In the genomic region with DNA sequence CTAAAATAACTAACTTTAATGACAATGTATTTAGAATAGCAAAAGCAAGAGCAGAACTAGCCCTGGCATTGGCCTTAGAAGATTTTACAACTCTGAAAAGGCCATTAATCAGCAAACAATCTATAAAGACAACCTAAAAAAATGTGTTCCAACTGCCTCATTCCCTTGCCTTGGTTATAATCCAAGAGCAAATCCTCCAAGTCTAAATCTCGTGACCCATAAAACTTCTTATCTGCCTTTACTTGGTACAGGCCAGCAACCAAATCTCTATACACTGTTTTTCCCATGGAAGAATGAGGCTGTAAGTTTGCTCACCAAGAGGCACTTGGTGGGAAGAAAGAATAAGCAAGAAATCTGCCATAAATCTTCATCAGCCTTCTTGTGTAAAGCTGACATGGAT, we compare ENCODE assay signal across 16 cellular contexts.
A peak's percentile ranks its signal among the peaks of the same experiment; 100 is the strongest.
DNase-seq lines count a peak whose midpoint lies in the region; ATAC-seq and TF ChIP-seq lines count a peak whose summit lies in the region.
"Had no signal": no experiment of that assay in that cellular context is flagged by ENCODE, and none has a peak within 500 bp of the region (broad histone marks: within the 10 kb centered on the region; RNA-seq: fewer than 3 reads in every experiment).

No MANE protein-coding gene starts in this region.

- H3K36me3 ChIP-seq in ascending aorta (no peaks in the 10 kb centered on the region), mucosa of descending colon (ENCODE audit: low read depth) (no peaks in the 10 kb centered on the region), thoracic aorta (no peaks in the 10 kb centered on the region), adrenal gland (replicated peaks in 1 of 2) (no peaks in the 10 kb centered on the region), heart left ventricle (no peaks in the 10 kb centered on the region)

- intact Hi-C loops in ascending aorta (cut with DNase I), result no loop called here
- intact Hi-C loops in mucosa of descending colon (cut with DNase I, micrococcal nuclease), result no loop called here
- intact Hi-C loops in adrenal gland (cut with DNase I), result no loop called here
- intact Hi-C loops in heart left ventricle (cut with DNase I), result no loop called here

- TF ChIP-seq POLR2A in adrenal gland (IDR thresholded peaks at IDR 0.05), result no peak
- TF ChIP-seq POLR2A in heart left ventricle (IDR thresholded peaks at IDR 0.05), result no peak

- no peaks in the 10 kb centered on the region for H3K27me3 ChIP-seq in ascending aorta
- H3K27me3 ChIP-seq in thoracic aorta (replicated peaks; ENCODE audit: insufficient read depth), result no peaks in the 10 kb centered on the region
- H3K27me3 ChIP-seq in adrenal gland, result no peaks in the 10 kb centered on the region
- no peaks in the 10 kb centered on the region for H3K27me3 ChIP-seq in heart left ventricle

- H3K4me3 ChIP-seq in ascending aorta (no peak overlapping the region), mucosa of descending colon (no peak overlapping the region), thoracic aorta (no peak overlapping the region), adrenal gland (no peak overlapping the region), heart left ventricle (no peak overlapping the region)
- H3K4me3 ChIP-seq: GM12878 had no signal

- no peaks in the 10 kb centered on the region for H3K4me1 ChIP-seq in ascending aorta
- no peaks in the 10 kb centered on the region for H3K4me1 ChIP-seq in mucosa of descending colon (ENCODE audit: low read depth)
- peaks cover 0 to 50% of the 10 kb centered on the region in 2 donors for H3K4me1 ChIP-seq in thoracic aorta (ENCODE audit: control insufficient read depth in 1 of 2, low read depth in 2 of 2)
- no peaks in the 10 kb centered on the region for H3K4me1 ChIP-seq in adrenal gland (replicated peaks in 1 of 2)
- H3K4me1 ChIP-seq in heart left ventricle, result peaks cover 0 to 4% (median 0%) of the 10 kb centered on the region in 12 donors

- no peaks in the 10 kb centered on the region for H3K9me3 ChIP-seq in ascending aorta
- no peaks in the 10 kb centered on the region for H3K9me3 ChIP-seq in mucosa of descending colon
- H3K9me3 ChIP-seq in thoracic aorta, result no peaks in the 10 kb centered on the region
- no peaks in the 10 kb centered on the region for H3K9me3 ChIP-seq in adrenal gland (replicated peaks in 1 of 3)
- no peaks in the 10 kb centered on the region for H3K9me3 ChIP-seq in heart left ventricle

- ATAC-seq in mucosa of descending colon (peak; percentile 35), thoracic aorta (ENCODE audit: insufficient number of reproducible peaks, low FRiP score, low read depth) (no peak), heart left ventricle (no peak)
- ATAC-seq: GM12878, PC-3 had no signal

- TF ChIP-seq CTCF in ascending aorta (IDR thresholded peaks at IDR 0.05) (no peak), mucosa of descending colon (IDR thresholded peaks at IDR 0.05) (no peak), thoracic aorta (IDR thresholded peaks at IDR 0.05) (no peak), adrenal gland (IDR thresholded peaks at IDR 0.05) (no peak), heart left ventricle (IDR thresholded peaks at IDR 0.05) (no peak)

- WGBS in adrenal gland, 4 donors, result 29 to 47% (median 43%) methylated on average over 1 of the region's 1 CpG
- WGBS in heart left ventricle, 4 donors, result 44 to 69% (median 58%) methylated on average over 1 of the region's 1 CpG

- DNase-seq in ELF-1 (ENCODE audit: low read depth, low spot score) (peak; percentile 3), ascending aorta (ENCODE audit: low spot score in 2 of 2) (no peak), mucosa of descending colon (peak in 1 of 3 donors; percentile 1), thoracic aorta (ENCODE audit: low spot score) (no peak), adrenal gland (no peak), NCI-H1048 (lab: John Stamatoyannopoulos, UW) (no peak), heart left ventricle (no peak), DMS79 treated with DMSO at 0.1 percent for 48 hours (lab: John Stamatoyannopoulos, UW) (no peak)
- DNase-seq: CD4-positive, alpha-beta T cell; HCEC 1CT; NCI-H146; NCI-H345; NCI-H69; NK-92 treated with Interleukin-12 subunit alpha and Interleukin-12 subunit beta, amount 100 ng/mL, for 24 hours; PC-3 had no signal

- peak overlapping the region; percentile 61 to 63 for H3K27ac ChIP-seq in ascending aorta
- peak overlapping the region; percentile 44 to 50 for H3K27ac ChIP-seq in thoracic aorta
- peak overlapping the region in 1 of 5 donors; percentile 12 for H3K27ac ChIP-seq in adrenal gland
- H3K27ac ChIP-seq in heart left ventricle, result no peak overlapping the region

Comparison
In these comparisons a context has a peak if more than half of its experiments do, and no peak if none do; other contexts are left out.
1. H3K27ac ChIP-seq: peak in ascending aorta (2 of 2) and thoracic aorta (2 of 2); none in heart left ventricle (0 of 12).